11 cellular contexts compared by ENCODE assay signal in genomic region chrX:71637848-71638247, GRCh38. TPM values are rescaled to one million over a fixed set of nuclear protein-coding genes. Genes with fewer than 3 reads are reported as not detected.
DNase-seq lines count a peak whose midpoint lies in the region; ATAC-seq and TF ChIP-seq lines count a peak whose summit lies in the region.
"Had no signal": no experiment of that assay in that cellular context is flagged by ENCODE, and none has a peak within 500 bp of the region (broad histone marks: within the 10 kb centered on the region; RNA-seq: fewer than 3 reads in every experiment).

No MANE protein-coding gene starts in this region.

- no peak overlapping the region for H3K27ac ChIP-seq in fibroblast of lung (ENCODE audit: insufficient read depth, low read length)
- peak overlapping the region in 2 of 3 donors; percentile 29 to 45 for H3K27ac ChIP-seq in thyroid gland
- H3K27ac ChIP-seq in Karpas-422 (ENCODE audit: low read length): no peak overlapping the region

- peaks cover 3% of the 10 kb centered on the region for H3K36me3 Mint-ChIP-seq in activated naive CD8-positive, alpha-beta T cell treated with anti-CD3 and anti-CD28 coated beads, Interleukin-2, amount 10 ng/mL, durations not matched to agents 7 days and 5 days
- no peaks in the 10 kb centered on the region for H3K36me3 Mint-ChIP-seq in activated naive CD8-positive, alpha-beta T cell treated with anti-CD3 and anti-CD28 coated beads for 36 hours

- peak overlapping the region; percentile 25 for H3K4me2 ChIP-seq in fibroblast of lung (ENCODE audit: extremely low read depth, insufficient read depth, low read length)
- no peak overlapping the region for H3K4me2 ChIP-seq in Karpas-422 (ENCODE audit: low read depth, low read length, poor library complexity, severe bottlenecking)

- H3K9ac ChIP-seq in fibroblast of lung (ENCODE audit: insufficient read depth, low read length) (no peak overlapping the region), Karpas-422 (ENCODE audit: low read length) (no peak overlapping the region)

- peak; percentile 31 for ATAC-seq in activated naive CD8-positive, alpha-beta T cell treated with anti-CD3 and anti-CD28 coated beads, Interleukin-2, amount 10 ng/mL, durations not matched to agents 7 days and 5 days (ENCODE audit: low read depth)
- no peak for ATAC-seq in esophagus mucosa
- no peak for ATAC-seq in HG03280 (IDR thresholded peaks at IDR 0.05; ENCODE audit: unreplicated experiment)

- H3K79me2 ChIP-seq in fibroblast of lung (ENCODE audit: control insufficient read depth, insufficient read depth, low read length): no peaks in the 10 kb centered on the region
- no peaks in the 10 kb centered on the region for H3K79me2 ChIP-seq in Karpas-422 (ENCODE audit: low read length)

- H2AFZ ChIP-seq in fibroblast of lung (ENCODE audit: low read length) (no peak overlapping the region), Karpas-422 (ENCODE audit: low read length) (no peak overlapping the region)

- no peaks in the 10 kb centered on the region for H3K9me3 Mint-ChIP-seq in activated naive CD8-positive, alpha-beta T cell treated with anti-CD3 and anti-CD28 coated beads, Interleukin-2, amount 10 ng/mL, durations not matched to agents 7 days and 5 days
- no peaks in the 10 kb centered on the region for H3K9me3 Mint-ChIP-seq in activated naive CD8-positive, alpha-beta T cell treated with anti-CD3 and anti-CD28 coated beads for 36 hours
- H3K9me3 Mint-ChIP-seq: activated T-helper 1 cell treated with anti-CD3 and anti-CD28 coated beads, Interleukin-12 subunit alpha, Interleukin-12 subunit beta, Interleukin-2, Interleukin-4 antibody, amounts not matched to agents 30 ng/mL and 10 ng/mL and 1 ng/mL, durations not matched to agents 14 hours and 24 hours and 36 hours had no signal

- H3K9me2 ChIP-seq in Karpas-422 (replicated peaks; ENCODE audit: insufficient read depth, low read length): no peaks in the 10 kb centered on the region

- WGBS in thyroid gland, 2 donors: 48 to 70% methylated on average over 4 of the region's 4 CpGs

- H3K4me1 ChIP-seq in fibroblast of lung (ENCODE audit: control insufficient read depth, extremely low read depth, insufficient read depth, low read length): no peaks in the 10 kb centered on the region
- peaks cover 0 to 9% of the 10 kb centered on the region in 2 donors for H3K4me1 ChIP-seq in thyroid gland
- peaks cover 7% of the 10 kb centered on the region for H3K4me1 ChIP-seq in Karpas-422 (ENCODE audit: low read length)

- intact Hi-C loops in thyroid gland (cut with DNase I): no loop called here

- H3K27me3 Mint-ChIP-seq in activated naive CD8-positive, alpha-beta T cell treated with anti-CD3 and anti-CD28 coated beads, Interleukin-2, amount 10 ng/mL, durations not matched to agents 7 days and 5 days: no peaks in the 10 kb centered on the region
- H3K27me3 Mint-ChIP-seq in activated naive CD8-positive, alpha-beta T cell treated with anti-CD3 and anti-CD28 coated beads for 36 hours: no peaks in the 10 kb centered on the region

- no peak overlapping the region for H3K4me3 Mint-ChIP-seq in activated naive CD8-positive, alpha-beta T cell treated with anti-CD3 and anti-CD28 coated beads, Interleukin-2, amount 10 ng/mL, durations not matched to agents 7 days and 5 days
- no peak overlapping the region for H3K4me3 Mint-ChIP-seq in activated naive CD8-positive, alpha-beta T cell treated with anti-CD3 and anti-CD28 coated beads for 36 hours
- H3K4me3 Mint-ChIP-seq: activated T-helper 1 cell treated with anti-CD3 and anti-CD28 coated beads, Interleukin-12 subunit alpha, Interleukin-12 subunit beta, Interleukin-2, Interleukin-4 antibody, amounts not matched to agents 30 ng/mL and 10 ng/mL and 1 ng/mL, durations not matched to agents 14 hours and 24 hours and 36 hours; neural crest cell had no signal

- no peaks in the 10 kb centered on the region for H3K9me3 ChIP-seq in MG63
- H3K9me3 ChIP-seq in fibroblast of lung (ENCODE audit: control insufficient read depth, insufficient read depth, low read depth, low read length): no peaks in the 10 kb centered on the region
- no peaks in the 10 kb centered on the region for H3K9me3 ChIP-seq in thyroid gland
- H3K9me3 ChIP-seq in Karpas-422 (ENCODE audit: low read length): no peaks in the 10 kb centered on the region

- no peak for TF ChIP-seq CTCF in fibroblast of lung (conservative IDR thresholded peaks at IDR 0.05 in 1 of 2, IDR thresholded peaks at IDR 0.05 in 1 of 2; ENCODE audit: low read depth in 1 of 2, low read length in 2 of 2)
- no peak for TF ChIP-seq CTCF in thyroid gland (IDR thresholded peaks at IDR 0.05)

- POLR2A ChIA-PET in activated naive CD8-positive, alpha-beta T cell treated with anti-CD3 and anti-CD28 coated beads, Interleukin-2, amount 10 ng/mL, durations not matched to agents 7 days and 5 days (lab: Charles Lee): interaction anchor here (1.3 to 3.2 kb wide), 4 partner anchors 15 to 30 kb away, joined by 4 to 15 read pairs (median 6); partner anchors contain the start of gene CXCR3

- H3K27ac Mint-ChIP-seq in activated naive CD8-positive, alpha-beta T cell treated with anti-CD3 and anti-CD28 coated beads, Interleukin-2, amount 10 ng/mL, durations not matched to agents 7 days and 5 days: no peak overlapping the region
- H3K27ac Mint-ChIP-seq in activated naive CD8-positive, alpha-beta T cell treated with anti-CD3 and anti-CD28 coated beads for 36 hours: no peak overlapping the region

- no peaks in the 10 kb centered on the region for H4K20me1 ChIP-seq in fibroblast of lung (ENCODE audit: control insufficient read depth, extremely low read depth, insufficient read depth, low read length)
- no peaks in the 10 kb centered on the region for H4K20me1 ChIP-seq in Karpas-422 (ENCODE audit: insufficient read depth, low read depth, low read length)

- TF ChIP-seq POLR2A in thyroid gland (IDR thresholded peaks at IDR 0.05): no peak

- peaks cover 17% of the 10 kb centered on the region for H3K4me1 Mint-ChIP-seq in activated naive CD8-positive, alpha-beta T cell treated with anti-CD3 and anti-CD28 coated beads, Interleukin-2, amount 10 ng/mL, durations not matched to agents 7 days and 5 days
- H3K4me1 Mint-ChIP-seq in activated naive CD8-positive, alpha-beta T cell treated with anti-CD3 and anti-CD28 coated beads for 36 hours: peaks cover 24% of the 10 kb centered on the region
- H3K4me1 Mint-ChIP-seq: neural crest cell had no signal

- H3K4me3 ChIP-seq in MG63 (no peak overlapping the region), fibroblast of lung (replicated peaks in 1 of 4; ENCODE audit: control extremely low read depth in 1 of 4, insufficient read depth in 1 of 4, low read depth in 3 of 4, low read length in 4 of 4) (peak overlapping the region in 1 of 4 experiments; percentile 17), thyroid gland (replicated peaks in 1 of 3) (no peak overlapping the region), Karpas-422 (ENCODE audit: low read length) (no peak overlapping the region)

- H3K36me3 ChIP-seq in MG63: no peaks in the 10 kb centered on the region
- H3K36me3 ChIP-seq in fibroblast of lung (ENCODE audit: control insufficient read depth, insufficient read depth, low read length): no peaks in the 10 kb centered on the region
- H3K36me3 ChIP-seq in thyroid gland: no peaks in the 10 kb centered on the region
- H3K36me3 ChIP-seq in Karpas-422 (ENCODE audit: insufficient read depth, low read length): no peaks in the 10 kb centered on the region

- no peak for DNase-seq in activated naive CD8-positive, alpha-beta T cell treated with anti-CD3 and anti-CD28 coated beads, Interleukin-2, amount 10 ng/mL, durations not matched to agents 7 days and 5 days
- no peak for DNase-seq in activated naive CD8-positive, alpha-beta T cell treated with anti-CD3 and anti-CD28 coated beads for 36 hours
- DNase-seq in MG63 (peak; percentile 17), fibroblast of lung (ENCODE audit: low read depth in 2 of 2) (peak; percentile 12 to 36), thyroid gland (no peak), Karpas-422 (no peak)

- H3K27me3 ChIP-seq in MG63 (no peaks in the 10 kb centered on the region), fibroblast of lung (ENCODE audit: control insufficient read depth, insufficient read depth, low read length) (no peaks in the 10 kb centered on the region), thyroid gland (no peaks in the 10 kb centered on the region), Karpas-422 (ENCODE audit: low read length) (no peaks in the 10 kb centered on the region)

RNA-seq across cellular contexts. Expression of gene CXCR3, which starts 19.5 kb away (rescaled TPM):
- 100 to 1,000 TPM; 105 to 107 TPM for total RNA-seq in activated naive CD8-positive, alpha-beta T cell treated with anti-CD3 and anti-CD28 coated beads, Interleukin-2, amount 10 ng/mL, durations not matched to agents 7 days and 5 days
- 10 to 100 TPM; 58.5 to 58.6 TPM for total RNA-seq in activated naive CD8-positive, alpha-beta T cell treated with anti-CD3 and anti-CD28 coated beads for 36 hours
- not detected in 2 replicates for total RNA-seq in MG63 (2014; rRNA removed; shearing (Covaris generic); ENCODE audit: low replicate concordance)
- total RNA-seq in fibroblast of lung: not detected in 2 replicates
- not detected in 2 replicates for polyA plus RNA-seq in fibroblast of lung
- not detected in 2 replicates for polyA plus RNA-seq in fibroblast of lung (2012)
- polyA minus RNA-seq in fibroblast of lung (ENCODE audit: low replicate concordance): not detected in 2 replicates
- total RNA-seq in thyroid gland: 1 to 10 TPM in 1 of 4 donors, under 1 TPM in 2, not detected in 1; 0.42 to 1.0 (median 0.67) TPM
- not detected for total RNA-seq in esophagus mucosa
- total RNA-seq in Karpas-422 (2014; rRNA removed; shearing (Covaris generic); ENCODE audit: low replicate concordance): not detected in 2 replicates
- total RNA-seq: neural crest cell had no signal
- polyA plus RNA-seq: BJ had no signal

RNA-seq across cellular contexts. Expression of gene GCNA, which starts 59.6 kb away (rescaled TPM):
- total RNA-seq in activated naive CD8-positive, alpha-beta T cell treated with anti-CD3 and anti-CD28 coated beads, Interleukin-2, amount 10 ng/mL, durations not matched to agents 7 days and 5 days: 1 to 10 TPM; 8.5 to 8.7 TPM
- total RNA-seq in activated naive CD8-positive, alpha-beta T cell treated with anti-CD3 and anti-CD28 coated beads for 36 hours: 1 to 10 TPM; 1.6 to 3.1 TPM
- 1.1 and 1.4 TPM in 2 replicates for total RNA-seq in MG63 (2014; rRNA removed; shearing (Covaris generic); ENCODE audit: low replicate concordance)
- total RNA-seq in fibroblast of lung (2.3 and 2.8 TPM in 2 replicates), thyroid gland (1 to 10 TPM; 1.8 to 3.6 (median 2.5) TPM), esophagus mucosa (0.68 TPM)
- polyA plus RNA-seq in fibroblast of lung: 0.52 and 0.74 TPM in 2 replicates
- 0.18 and 0.55 TPM in 2 replicates for polyA plus RNA-seq in fibroblast of lung (2012)
- 0.35 TPM in 1 of 2 replicates, not detected in the other for polyA minus RNA-seq in fibroblast of lung (ENCODE audit: low replicate concordance)
- total RNA-seq in Karpas-422 (2014; rRNA removed; shearing (Covaris generic); ENCODE audit: low replicate concordance): 5.4 and 6.2 TPM in 2 replicates

Comparison
In these comparisons a context has a peak if more than half of its experiments do, and no peak if none do; other contexts are left out.
1. DNase-seq: peak in MG63 (single experiment) and fibroblast of lung (2 of 2); none in activated naive CD8-positive, alpha-beta T cell treated with anti-CD3 and anti-CD28 coated beads, Interleukin-2, amount 10 ng/mL, durations not matched to agents 7 days and 5 days (single experiment), activated naive CD8-positive, alpha-beta T cell treated with anti-CD3 and anti-CD28 coated beads for 36 hours (single experiment), thyroid gland (0 of 2) and Karpas-422 (single experiment).
2. H3K27ac ChIP-seq: peak in thyroid gland (2 of 3); none in fibroblast of lung (single experiment) and Karpas-422 (single experiment).
3. RNA of gene CXCR3, which starts 19.5 kb away (total RNA-seq): 105 to 107 TPM in activated naive CD8-positive, alpha-beta T cell treated with anti-CD3 and anti-CD28 coated beads, Interleukin-2, amount 10 ng/mL, durations not matched to agents 7 days and 5 days and 58.5 to 58.6 TPM in activated naive CD8-positive, alpha-beta T cell treated with anti-CD3 and anti-CD28 coated beads for 36 hours; 0.42 to 1.0 TPM in thyroid gland, not detected in esophagus mucosa (single experiment), not detected in MG63, not detected in fibroblast of lung and not detected in Karpas-422; every median in the first group is over 10 times any median in the second.